ENCODE assay signal across 8 cellular contexts in the genomic region with DNA sequence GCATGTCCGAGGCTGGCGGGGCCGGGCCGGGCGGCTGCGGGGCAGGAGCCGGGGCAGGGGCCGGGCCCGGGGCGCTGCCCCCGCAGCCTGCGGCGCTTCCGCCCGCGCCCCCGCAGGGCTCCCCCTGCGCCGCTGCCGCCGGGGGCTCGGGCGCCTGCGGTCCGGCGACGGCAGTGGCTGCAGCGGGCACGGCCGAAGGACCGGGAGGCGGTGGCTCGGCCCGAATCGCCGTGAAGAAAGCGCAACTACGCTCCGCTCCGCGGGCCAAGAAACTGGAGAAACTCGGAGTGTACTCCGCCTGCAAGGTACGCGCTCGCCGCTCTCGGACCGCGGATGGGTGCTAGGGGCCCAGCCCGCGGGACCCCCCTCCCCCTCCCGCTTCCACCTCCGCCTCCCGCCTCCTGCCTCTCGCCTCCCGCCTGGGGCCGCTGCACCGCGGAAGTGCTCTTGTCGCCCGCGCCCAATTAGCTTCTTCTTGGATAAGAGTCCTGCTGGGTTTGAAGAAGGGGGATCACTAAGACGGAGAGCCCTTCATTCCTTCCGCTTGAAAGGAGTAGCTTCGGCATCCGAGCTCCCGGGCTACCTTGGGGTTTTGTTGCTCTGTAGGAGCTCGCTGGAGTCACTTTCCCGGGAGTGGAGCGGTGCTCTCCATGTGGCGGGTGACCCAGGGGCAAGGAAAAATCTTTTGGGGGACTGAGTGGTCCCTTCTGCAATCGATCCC. TPM values are rescaled to one million over a fixed set of nuclear protein-coding genes. Genes with fewer than 3 reads are reported as not detected.
DNase-seq lines count a peak whose midpoint lies in the region; ATAC-seq and TF ChIP-seq lines count a peak whose summit lies in the region.

No MANE protein-coding gene starts in this region.

- intact Hi-C loops in cardiac septum (cut with DNase I) (loop anchor here (1.0 to 5.0 kb wide), 6 partner anchors 14 to 153 kb away; a partner anchor contains a TSS), upper lobe of right lung (cut with DNase I) (no loop called here)

- H3K4me3 ChIP-seq in SU-DHL-6 (ENCODE audit: insufficient read depth, low read length, poor library complexity, severe bottlenecking) (peak overlapping the region; percentile 95), parathyroid adenoma (ENCODE audit: low read depth, low read length) (peak overlapping the region; percentile 81), upper lobe of right lung (peak overlapping the region; percentile 61)

- H3K4me2 ChIP-seq in SU-DHL-6 (ENCODE audit: low read depth, low read length, poor library complexity, severe bottlenecking) (peak overlapping the region; percentile 96), parathyroid adenoma (ENCODE audit: low read length) (peak overlapping the region; percentile 86)

- no peaks in the 10 kb centered on the region for H3K27me3 ChIP-seq in SU-DHL-6 (ENCODE audit: low read length)
- no peaks in the 10 kb centered on the region for H3K27me3 ChIP-seq in parathyroid adenoma (ENCODE audit: control insufficient read depth, insufficient read depth, low read length)
- H3K27me3 ChIP-seq in upper lobe of right lung: no peaks in the 10 kb centered on the region

- no peak for TF ChIP-seq CTCF in SU-DHL-6 (IDR thresholded peaks at IDR 0.05; ENCODE audit: insufficient read depth, low read length, poor library complexity, severe bottlenecking)
- TF ChIP-seq CTCF in parathyroid adenoma (IDR thresholded peaks at IDR 0.05): peak; percentile 48
- no peak for TF ChIP-seq CTCF in upper lobe of right lung (IDR thresholded peaks at IDR 0.05)

- peaks cover 3% of the 10 kb centered on the region; the same call in 1 of the 2 replicates for H4K20me1 ChIP-seq in SU-DHL-6 (ENCODE audit: low read depth, low read length)

- DNase-seq in GM03348 (ENCODE audit: low spot score) (peak; percentile 82), cardiac septum (ENCODE audit: low spot score) (peak; percentile 93), upper lobe of right lung (peak; percentile 90)

- H3K4me1 ChIP-seq in parathyroid adenoma (peaks cover 26% of the 10 kb centered on the region), upper lobe of right lung (peaks cover 45% of the 10 kb centered on the region)

- H3K9ac ChIP-seq in SU-DHL-6 (ENCODE audit: low read length): peak overlapping the region; percentile 92
- peak overlapping the region; percentile 85 for H3K9ac ChIP-seq in parathyroid adenoma

- H3K9me2 ChIP-seq in SU-DHL-6 (replicated peaks; ENCODE audit: insufficient read depth, low read length): no peaks in the 10 kb centered on the region

- H3K9me3 ChIP-seq in KOPT-K1 (ENCODE audit: insufficient read depth, low read length, poor library complexity, severe bottlenecking) (no peaks in the 10 kb centered on the region), SU-DHL-6 (ENCODE audit: insufficient read depth, low read length) (no peaks in the 10 kb centered on the region), parathyroid adenoma (ENCODE audit: control insufficient read depth, low read length) (no peaks in the 10 kb centered on the region), upper lobe of right lung (no peaks in the 10 kb centered on the region)

- 0 to 1% (median 0%) methylated on average over 49 to 72 of the region's 73 CpGs for WGBS in adipose tissue, 3 donors

- H3K36me3 ChIP-seq in KOPT-K1 (ENCODE audit: insufficient read depth, low read length) (no peaks in the 10 kb centered on the region), SU-DHL-6 (ENCODE audit: low read length) (no peaks in the 10 kb centered on the region), parathyroid adenoma (ENCODE audit: control insufficient read depth, insufficient read depth, low read length) (no peaks in the 10 kb centered on the region), upper lobe of right lung (no peaks in the 10 kb centered on the region)

- ATAC-seq in GM21786 (IDR thresholded peaks at IDR 0.05; ENCODE audit: unreplicated experiment) (peak; percentile 40), upper lobe of right lung (peak; percentile 68)

- peak overlapping the region; percentile 91 for H2AFZ ChIP-seq in SU-DHL-6 (ENCODE audit: low read depth, low read length, severe bottlenecking)
- H2AFZ ChIP-seq in parathyroid adenoma: peak overlapping the region; percentile 47

- H3K79me2 ChIP-seq in SU-DHL-6 (ENCODE audit: insufficient read depth, low read length) (peaks cover 47% of the 10 kb centered on the region), parathyroid adenoma (peaks cover 22% of the 10 kb centered on the region)

- H3K27ac ChIP-seq in KOPT-K1 (ENCODE audit: low read depth, low read length, poor library complexity, severe bottlenecking): peak overlapping the region; percentile 60
- H3K27ac ChIP-seq in SU-DHL-6 (ENCODE audit: low read depth, low read length): peak overlapping the region; percentile 97
- H3K27ac ChIP-seq in adipose tissue (ENCODE audit: low read depth, low read length): peak overlapping the region; percentile 40
- H3K27ac ChIP-seq in parathyroid adenoma: peak overlapping the region; percentile 87
- peak overlapping the region; percentile 93 for H3K27ac ChIP-seq in upper lobe of right lung

- peaks cover 25% of the 10 kb centered on the region for H3F3A ChIP-seq in SU-DHL-6 (ENCODE audit: insufficient read depth)

RNA-seq across cellular contexts. Expression of a gene that starts 0.4 kb away (rescaled TPM):
- polyA plus RNA-seq in adipose tissue: 10 to 100 TPM in 1 of 3 donors, 1 to 10 TPM in 2; 7.8 to 20.8 (median 10.0) TPM
- total RNA-seq in cardiac septum: 51.3 TPM
- 52.6 TPM for total RNA-seq in upper lobe of right lung

RNA-seq across cellular contexts. Expression of a gene that starts 28.6 kb away (rescaled TPM):
- polyA plus RNA-seq in adipose tissue: not detected
- total RNA-seq in cardiac septum (not detected), upper lobe of right lung (not detected)

Comparison
In these comparisons a context has a peak if more than half of its experiments do, and no peak if none do; other contexts are left out.
1. Peak in every context shown above with its lines: DNase-seq, ATAC-seq, H3K4me3 ChIP-seq and H3K27ac ChIP-seq.
2. H3K27ac ChIP-seq: peak in every context shown above with its lines; median percentile 97 in SU-DHL-6; 93 in upper lobe of right lung; 87 in parathyroid adenoma; 60 in KOPT-K1; 40 in adipose tissue.